Comparison of ENCODE assay signal across 1 cellular context in the genomic region with DNA sequence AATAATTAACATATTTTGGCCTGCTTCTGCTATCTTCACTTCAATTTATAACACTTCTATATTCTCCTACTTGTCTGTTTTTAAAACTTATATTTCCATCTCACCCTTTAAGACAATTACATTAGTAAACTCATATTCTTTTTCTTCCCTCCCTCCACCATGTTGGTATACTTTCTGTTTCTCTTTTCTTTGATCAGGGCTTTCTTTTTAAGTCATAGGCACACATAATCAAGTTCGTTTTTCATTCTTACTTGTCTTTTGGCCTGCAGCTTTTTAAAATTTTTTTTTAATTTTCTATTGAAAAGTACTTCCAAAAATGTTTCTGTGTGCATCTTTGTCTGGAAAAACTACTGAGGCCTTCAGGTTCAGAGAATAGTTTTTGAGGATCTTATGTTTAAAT.
TF ChIP-seq lines count a peak whose summit lies in the region.

No MANE protein-coding gene starts in this region.

TF ChIP-seq in GM12878, 131 proteins besides CTCF, POLR2A, EP300 and RAD21:
- TF ChIP-seq KDM1A (IDR thresholded peaks at IDR 0.05; ENCODE audit: borderline replicate concordance) (no peak), JUNB (IDR thresholded peaks at IDR 0.05) (peak; percentile 87), MTA3 (IDR thresholded peaks at IDR 0.05; ENCODE audit: borderline replicate concordance, low read length) (no peak), TCF7 (IDR thresholded peaks at IDR 0.05; ENCODE audit: borderline replicate concordance) (peak; percentile 59; the same call in 1 of the 2 replicates), CREM (IDR thresholded peaks at IDR 0.05; ENCODE audit: low read depth) (no peak), CEBPB (IDR thresholded peaks at IDR 0.05; ENCODE audit: borderline replicate concordance in 1 of 2, low read depth in 2 of 2, low read length in 2 of 2) (no peak), MLLT1 (IDR thresholded peaks at IDR 0.05) (no peak), EGR1 (IDR thresholded peaks at IDR 0.05; ENCODE audit: borderline replicate concordance in 1 of 2, low read depth in 2 of 2, low read length in 2 of 2) (no peak), NFIC (IDR thresholded peaks at IDR 0.05; ENCODE audit: low read depth, low read length) (0 out of 2 replicates have a peak, but pooled peaks have one; percentile 21), PKNOX1 (IDR thresholded peaks at IDR 0.05) (no peak), CBX5 (IDR thresholded peaks at IDR 0.05; ENCODE audit: low read depth) (no peak), HDGF (IDR thresholded peaks at IDR 0.05) (no peak), GABPA (IDR thresholded peaks at IDR 0.05; ENCODE audit: low read depth) (no peak), TBL1XR1 (IDR thresholded peaks at IDR 0.05; ENCODE audit: low read depth, low read length) (no peak), ZSCAN29 (IDR thresholded peaks at IDR 0.05) (no peak), MEF2B (IDR thresholded peaks at IDR 0.05; ENCODE audit: partially characterized antibody, poor library complexity, severe bottlenecking) (no peak), CREB1 (IDR thresholded peaks at IDR 0.05; ENCODE audit: low read depth) (no peak), HDAC6 (IDR thresholded peaks at IDR 0.05; ENCODE audit: unreplicated experiment) (no peak), SP1 (IDR thresholded peaks at IDR 0.05; ENCODE audit: low read depth, low read length) (no peak), SKIL (IDR thresholded peaks at IDR 0.05; ENCODE audit: low read depth, poor library complexity, severe bottlenecking) (no peak), RELA (IDR thresholded peaks at IDR 0.05; ENCODE audit: borderline replicate concordance, partially characterized antibody) (no peak)
